In genomic region chr2:217523246-217523645, GRCh38 we compare ENCODE assay signal across 25 cellular contexts.
"Had no signal": no experiment of that assay in that cellular context is flagged by ENCODE, and none has a peak within 500 bp of the region (broad histone marks: within the 10 kb centered on the region; RNA-seq: fewer than 3 reads in every experiment).

No MANE protein-coding gene starts in this region.

- H3K4me3 ChIP-seq: mucosa of descending colon, pancreas, psoas muscle, thoracic aorta had no signal

- H3K27me3 ChIP-seq: brain microvascular endothelial cell, neutrophil, pancreas had no signal

- H3K36me3 ChIP-seq: brain microvascular endothelial cell, neutrophil, pancreas, thoracic aorta, WERI-Rb-1 had no signal

- ATAC-seq: activated CD4-positive, CD25-positive, alpha-beta regulatory T cell treated with anti-CD3 and anti-CD28 coated beads, Interleukin-2, amount 50 U/mL, for 24 hours; esophagus mucosa; left lobe of liver; mucosa of descending colon; pancreas; psoas muscle; stimulated activated naive CD8-positive, alpha-beta T cell treated with anti-CD3 and anti-CD28 coated beads, Interleukin-15, Interleukin-2, amounts not matched to agents 100 U/mL and 50 U/mL, for 24 hours had no signal

- H3K27ac ChIP-seq: brain microvascular endothelial cell, neutrophil, pancreas, psoas muscle, thoracic aorta, WERI-Rb-1 had no signal

- DNase-seq: activated CD4-positive, alpha-beta T cell treated with anti-CD3 and anti-CD28 coated beads for 48 hours; activated CD4-positive, alpha-beta T cell treated with anti-CD3 and anti-CD28 coated beads, Interleukin-2, amount 50 U/mL, for 48 hours; activated CD8-positive, alpha-beta memory T cell treated with anti-CD3 and anti-CD28 coated beads, Interleukin-2, amount 50 U/mL, for 4 hours; activated gamma-delta T cell; activated naive CD4-positive, alpha-beta T cell treated with anti-CD3 and anti-CD28 coated beads, Interleukin-2, amount 10 ng/mL, durations not matched to agents 7 days and 5 days; activated naive CD8-positive, alpha-beta T cell treated with anti-CD3 and anti-CD28 coated beads, Interleukin-2, amount 10 ng/mL, durations not matched to agents 7 days and 5 days; activated T-cell treated with anti-CD3 and anti-CD28 coated beads, Interleukin-2, amount 50 U/mL, for 1 hour; brain microvascular endothelial cell; caudate nucleus; endodermal cell; foreskin fibroblast; head of caudate nucleus; mucosa of descending colon; pancreas; psoas muscle; stimulated activated CD4-positive, alpha-beta T cell treated with anti-CD3 and anti-CD28 coated beads, Interleukin-2, amount 100 ng/mL, for 48 hours; stimulated activated naive CD8-positive, alpha-beta T cell treated with anti-CD3 and anti-CD28 coated beads, Interleukin-15, Interleukin-2, amounts not matched to agents 100 U/mL and 50 U/mL, for 24 hours; T-helper 9 cell; WERI-Rb-1 had no signal

- H3K9me3 ChIP-seq: mucosa of descending colon, neutrophil, pancreas, psoas muscle, thoracic aorta had no signal

- FAIRE-seq: astrocyte, pancreas had no signal

- H3K4me1 ChIP-seq: pancreas, psoas muscle had no signal
